4 cellular contexts compared by ENCODE assay signal in genomic region chr6:38244873-38245272, GRCh38.
"Had no signal": no experiment of that assay in that cellular context is flagged by ENCODE, and none has a peak within 500 bp of the region (broad histone marks: within the 10 kb centered on the region; RNA-seq: fewer than 3 reads in every experiment).

No MANE protein-coding gene starts in this region.

- DNase-seq: H9, HCEC 1CT had no signal

- ATAC-seq: GM23338, HepG2 had no signal

- H3K4me3 ChIP-seq: GM23338 had no signal
